21 cellular contexts compared by ENCODE assay signal in the genomic region with DNA sequence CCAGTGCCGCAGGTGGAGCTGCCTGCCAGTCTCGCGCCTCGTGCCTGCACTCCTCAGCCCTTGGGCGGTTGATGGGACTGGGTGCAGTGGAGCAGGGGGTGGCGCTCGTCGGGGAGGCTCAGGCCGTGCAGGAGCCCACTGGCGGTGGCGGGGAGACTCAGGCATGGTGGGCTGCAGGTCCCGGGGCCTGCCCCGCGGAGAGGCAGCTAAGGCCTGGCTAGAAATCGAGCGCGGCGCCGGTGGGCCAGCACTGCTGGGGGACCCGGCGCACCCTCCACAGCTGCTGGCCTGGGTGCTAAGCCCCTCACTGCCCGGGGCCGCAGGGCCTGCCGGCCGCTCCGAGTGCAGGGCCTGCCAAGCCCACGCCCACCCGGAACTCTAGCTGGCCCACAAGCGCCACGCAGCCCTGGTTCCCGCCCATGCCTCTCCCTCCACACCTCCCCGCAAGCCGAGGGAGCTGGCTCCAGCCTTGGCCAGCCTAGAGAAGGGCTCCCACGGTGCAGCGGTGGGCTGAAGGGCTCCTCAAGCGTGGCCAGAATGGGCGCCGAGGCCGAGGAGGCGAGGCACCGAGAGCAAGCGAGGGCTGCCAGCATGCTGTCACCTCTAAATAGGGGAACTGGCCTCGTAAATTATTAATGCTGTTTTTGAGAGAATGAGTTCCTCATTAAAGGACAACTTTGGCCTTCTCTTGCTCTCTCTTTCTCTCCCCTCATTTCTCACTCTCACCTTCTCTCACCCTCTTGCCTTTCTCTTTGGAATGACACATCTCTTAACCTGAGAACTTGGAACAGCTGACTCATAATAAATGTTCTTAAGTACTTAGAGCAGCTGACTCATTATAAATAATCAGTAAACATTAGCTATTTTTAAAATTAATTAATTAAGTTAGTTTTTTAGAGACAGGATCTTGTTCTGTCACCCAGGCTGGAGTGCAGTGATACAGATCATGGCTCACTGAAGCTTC. TPM values are rescaled to one million over a fixed set of nuclear protein-coding genes. Genes with fewer than 3 reads are reported as not detected.
DNase-seq lines count a peak whose midpoint lies in the region; ATAC-seq, FAIRE-seq and TF ChIP-seq lines count a peak whose summit lies in the region.
"Had no signal": no experiment of that assay in that cellular context is flagged by ENCODE, and none has a peak within 500 bp of the region (broad histone marks: within the 10 kb centered on the region; RNA-seq: fewer than 3 reads in every experiment).

No MANE protein-coding gene starts in this region.

- H3K4me2 ChIP-seq in GM23248 (ENCODE audit: unreplicated experiment), result no peak overlapping the region

- DNase-seq in GM23248, result peak; percentile 14
- DNase-seq in bronchial epithelial cell (ENCODE audit: low read depth), result peak; percentile 88
- DNase-seq in foreskin keratinocyte, result peak in 1 of 2 donors; percentile 40
- DNase-seq in lower lobe of right lung, result peak; percentile 43
- no peak for DNase-seq in left cardiac atrium
- DNase-seq in chondrocyte (ENCODE audit: low spot score), result no peak
- no peak for DNase-seq in activated CD4-positive, CD25-positive, alpha-beta regulatory T cell treated with anti-CD3 and anti-CD28 coated beads, Interleukin-2, amount 50 U/mL, for 72 hours
- DNase-seq: BE2C; Caco-2; CD4-positive, alpha-beta T cell; DMS153; GF-D8; NCI-H1105 treated with DMSO at 0.1 percent for 48 hours; NCI-H1694 treated with DMSO at 0.1 percent for 48 hours; NCI-H748 treated with DMSO at 0.1 percent for 48 hours; Right ventricle myocardium superior had no signal

- H3K4me3 ChIP-seq in GM23248 (no peak overlapping the region), bronchial epithelial cell (ENCODE audit: low read depth, low read length) (no peak overlapping the region), lower lobe of right lung (no peak overlapping the region)
- H3K4me3 ChIP-seq: HAP-1, K562 had no signal

- H3K9me2 ChIP-seq in GM23248 (ENCODE audit: insufficient read depth), result no peaks in the 10 kb centered on the region

- ATAC-seq in foreskin keratinocyte, result peak; percentile 75
- ATAC-seq in lower lobe of right lung, result no peak
- ATAC-seq in left cardiac atrium, result no peak
- ATAC-seq in GM19467 (IDR thresholded peaks at IDR 0.05; ENCODE audit: unreplicated experiment), result no peak
- ATAC-seq: K562 had no signal

- no peaks in the 10 kb centered on the region for H3K79me2 ChIP-seq in GM23248 (ENCODE audit: insufficient read depth)

- H3K27me3 Mint-ChIP-seq in chondrocyte (ENCODE audit: low read depth), result no peaks in the 10 kb centered on the region
- H3K27me3 Mint-ChIP-seq: CD4-positive, alpha-beta T cell had no signal

- intact Hi-C loops in lower lobe of right lung (cut with DNase I), result no loop called here
- intact Hi-C loops in left cardiac atrium (cut with DNase I), result no loop called here

- 93 to 94% methylated on average over 36 to 41 of the region's 43 CpGs for WGBS in GM23248 (ENCODE audit: low coverage in 1 of 2, low lambda C conversion rate in 2 of 2, missing lambda C conversion rate in 2 of 2), 2 experiments

- in situ Hi-C loops in GM23248 (cut with MboI), result no loop called here

- H3K36me3 ChIP-seq in GM23248 (ENCODE audit: low read depth), result no peaks in the 10 kb centered on the region
- H3K36me3 ChIP-seq in bronchial epithelial cell (ENCODE audit: control insufficient read depth, insufficient read depth, low read length), result no peaks in the 10 kb centered on the region
- no peaks in the 10 kb centered on the region for H3K36me3 ChIP-seq in lower lobe of right lung
- H3K36me3 ChIP-seq: BE2C, HAP-1 had no signal

- peaks cover 8% of the 10 kb centered on the region for H3K4me1 Mint-ChIP-seq in chondrocyte (ENCODE audit: low read depth)

- H2AFZ ChIP-seq in GM23248, result no peak overlapping the region

- H3K9me3 ChIP-seq in GM23248 (ENCODE audit: low read depth) (no peaks in the 10 kb centered on the region), lower lobe of right lung (no peaks in the 10 kb centered on the region)
- H3K9me3 ChIP-seq: BE2C, Caco-2, HAP-1 had no signal

- H3F3A ChIP-seq in GM23248 (ENCODE audit: insufficient read depth), result no peaks in the 10 kb centered on the region

- no peak overlapping the region for H3K9ac ChIP-seq in GM23248

- H3K27ac Mint-ChIP-seq in chondrocyte (ENCODE audit: unreplicated experiment), result no peak overlapping the region
- H3K27ac Mint-ChIP-seq: CD4-positive, alpha-beta T cell had no signal

- no peaks in the 10 kb centered on the region for H4K20me1 ChIP-seq in GM23248 (ENCODE audit: insufficient read depth)

- H3K27me3 ChIP-seq in GM23248 (replicated peaks; ENCODE audit: insufficient read depth) (no peaks in the 10 kb centered on the region), bronchial epithelial cell (ENCODE audit: control insufficient read depth, insufficient read depth, low read length) (no peaks in the 10 kb centered on the region), foreskin keratinocyte (no peaks in the 10 kb centered on the region), lower lobe of right lung (ENCODE audit: low read depth) (no peaks in the 10 kb centered on the region)
- H3K27me3 ChIP-seq: BE2C had no signal

- H3K4me1 ChIP-seq in GM23248 (ENCODE audit: insufficient read depth) (0 out of 2 replicates have a peak, but pooled peaks cover 6% of the 10 kb centered on the region), foreskin keratinocyte (no peaks in the 10 kb centered on the region), lower lobe of right lung (peaks cover 19% of the 10 kb centered on the region)
- H3K4me1 ChIP-seq: BE2C, HAP-1 had no signal

- H3K9me3 Mint-ChIP-seq in chondrocyte (ENCODE audit: low read depth), result no peaks in the 10 kb centered on the region
- H3K9me3 Mint-ChIP-seq: CD4-positive, alpha-beta T cell had no signal

- H3K4me3 Mint-ChIP-seq in chondrocyte (ENCODE audit: unreplicated experiment), result no peak overlapping the region
- H3K4me3 Mint-ChIP-seq: CD4-positive, alpha-beta T cell had no signal

- FAIRE-seq in bronchial epithelial cell (lab: Jason Lieb, UNC), result no peak
- FAIRE-seq: A204.1, K562, RCC 7860 had no signal

- H3K27ac ChIP-seq in GM23248 (no peak overlapping the region), foreskin keratinocyte (no peak overlapping the region), lower lobe of right lung (no peak overlapping the region)

- no peak for TF ChIP-seq CTCF in bronchial epithelial cell (IDR thresholded peaks at IDR 0.05; ENCODE audit: insufficient read depth, low read length, severe bottlenecking)
- TF ChIP-seq CTCF in foreskin keratinocyte (conservative IDR thresholded peaks at IDR 0.05), result no peak
- no peak for TF ChIP-seq CTCF in lower lobe of right lung (IDR thresholded peaks at IDR 0.05)
- TF ChIP-seq CTCF in chondrocyte (IDR thresholded peaks at IDR 0.05), result no peak

- H3K36me3 Mint-ChIP-seq in chondrocyte (ENCODE audit: low read depth), result no peaks in the 10 kb centered on the region

RNA-seq across cellular contexts. Expression of a gene that starts 4.9 kb away (rescaled TPM):
- 3.7 and 3.9 TPM in 2 replicates for total RNA-seq in GM23248 (2014; rRNA removed; shearing (Covaris generic))
- polyA plus RNA-seq in GM23248 (2016; fragmentation: Nextera tagmentation; extraction: Ambion mirVana) (8.2 and 10.5 TPM in 2 replicates), foreskin keratinocyte (1.5 and 2.3 TPM in 2 replicates)
- total RNA-seq in bronchial epithelial cell (3.4 and 5.4 TPM in 2 replicates), foreskin keratinocyte (3.4 and 4.8 TPM in 2 replicates), lower lobe of right lung (24.0 TPM), left cardiac atrium (10 to 100 TPM; 51.3 to 55.1 TPM), chondrocyte (11.8 to 17.6 TPM (median 13.1 TPM) in 3 replicates)

RNA-seq across cellular contexts. Expression of a gene that starts 5.1 kb away (rescaled TPM):
- 2.7 and 4.2 TPM in 2 replicates for total RNA-seq in GM23248 (2014; rRNA removed; shearing (Covaris generic))
- polyA plus RNA-seq in GM23248 (2016; fragmentation: Nextera tagmentation; extraction: Ambion mirVana) (9.0 and 10.1 TPM in 2 replicates), foreskin keratinocyte (2.5 and 2.9 TPM in 2 replicates)
- total RNA-seq in bronchial epithelial cell (1.9 and 2.1 TPM in 2 replicates), foreskin keratinocyte (5.9 and 6.3 TPM in 2 replicates), lower lobe of right lung (20.1 TPM), left cardiac atrium (10 to 100 TPM; 10.4 to 12.1 TPM), chondrocyte (8.5 to 15.2 TPM (median 9.6 TPM) in 3 replicates)

RNA-seq across cellular contexts. Expression of a gene that starts 33.5 kb away (rescaled TPM):
- 1.4 and 4.9 TPM in 2 replicates for total RNA-seq in GM23248 (2014; rRNA removed; shearing (Covaris generic))
- polyA plus RNA-seq in GM23248 (2016; fragmentation: Nextera tagmentation; extraction: Ambion mirVana) (7.0 and 7.1 TPM in 2 replicates), foreskin keratinocyte (4.0 and 4.3 TPM in 2 replicates)
- total RNA-seq in bronchial epithelial cell (3.7 and 4.2 TPM in 2 replicates), foreskin keratinocyte (3.8 and 4.5 TPM in 2 replicates), lower lobe of right lung (2.8 TPM), left cardiac atrium (1 to 10 TPM; 3.1 to 3.6 TPM), chondrocyte (4.2 to 5.6 TPM (median 5.1 TPM) in 3 replicates)

RNA-seq across cellular contexts. Expression of a gene that starts 59.7 kb away (rescaled TPM):
- 8.8 and 15.0 TPM in 2 replicates for total RNA-seq in GM23248 (2014; rRNA removed; shearing (Covaris generic))
- polyA plus RNA-seq in GM23248 (2016; fragmentation: Nextera tagmentation; extraction: Ambion mirVana) (12.0 and 12.5 TPM in 2 replicates), foreskin keratinocyte (3.5 and 4.3 TPM in 2 replicates)
- total RNA-seq in bronchial epithelial cell (10.0 and 15.1 TPM in 2 replicates), foreskin keratinocyte (8.7 and 10.0 TPM in 2 replicates), lower lobe of right lung (7.0 TPM), left cardiac atrium (1 to 10 TPM; 5.2 to 7.5 TPM), chondrocyte (11.7 to 15.2 TPM (median 12.5 TPM) in 3 replicates)

Comparison
In these comparisons a context has a peak if more than half of its experiments do, and no peak if none do; other contexts are left out.
1. DNase-seq: peak in GM23248 (single experiment), bronchial epithelial cell (single experiment) and lower lobe of right lung (single experiment); none in left cardiac atrium (single experiment), chondrocyte (single experiment) and activated CD4-positive, CD25-positive, alpha-beta regulatory T cell treated with anti-CD3 and anti-CD28 coated beads, Interleukin-2, amount 50 U/mL, for 72 hours (single experiment).